ENCODE assay signal across 17 cellular contexts in genomic region chr9:13586726-13587392, GRCh38.
DNase-seq lines count a peak whose midpoint lies in the region; ATAC-seq and TF ChIP-seq lines count a peak whose summit lies in the region.
"Had no signal": no experiment of that assay in that cellular context is flagged by ENCODE, and none has a peak within 500 bp of the region (broad histone marks: within the 10 kb centered on the region; RNA-seq: fewer than 3 reads in every experiment).

No MANE protein-coding gene starts in this region.

- H2AFZ ChIP-seq in GM23338 = no peak overlapping the region
- H2AFZ ChIP-seq in MM.1S (ENCODE audit: low read length) = no peak overlapping the region

- H3K27ac ChIP-seq in GM23338 (ENCODE audit: low read depth) = no peak overlapping the region
- peak overlapping the region; percentile 93 for H3K27ac ChIP-seq in endodermal cell (ENCODE audit: low read depth, low read length)
- peak overlapping the region in 2 of 4 donors; percentile 55 to 59 for H3K27ac ChIP-seq in esophagus squamous epithelium
- no peak overlapping the region for H3K27ac ChIP-seq in MM.1S (ENCODE audit: low read length)
- H3K27ac ChIP-seq: adrenal gland, thoracic aorta had no signal

- H3K4me1 Mint-ChIP-seq in GM23338 (peaks cover 3% of the 10 kb centered on the region; the same call in 2 of the 3 replicates), endodermal cell (peaks cover 16% of the 10 kb centered on the region)
- H3K4me1 Mint-ChIP-seq: central memory CD8-positive, alpha-beta T cell; memory B cell had no signal

- H3K36me3 ChIP-seq in GM23338 (ENCODE audit: insufficient read depth) = no peaks in the 10 kb centered on the region
- no peaks in the 10 kb centered on the region for H3K36me3 ChIP-seq in endodermal cell (ENCODE audit: control insufficient read depth, insufficient read depth, low read length)
- H3K36me3 ChIP-seq in esophagus squamous epithelium = no peaks in the 10 kb centered on the region
- no peaks in the 10 kb centered on the region for H3K36me3 ChIP-seq in MM.1S (replicated peaks; ENCODE audit: insufficient read depth, low read length)
- H3K36me3 ChIP-seq: adrenal gland, thoracic aorta had no signal

- H3K9me3 Mint-ChIP-seq in GM23338 (no peaks in the 10 kb centered on the region), endodermal cell (no peaks in the 10 kb centered on the region)

- WGBS in endodermal cell (ENCODE audit: insufficient coverage in 1 of 2, insufficient read length in 1 of 2), 2 experiments = 70 to 90% methylated on average over 5 of the region's 5 CpGs
- 34 to 48% methylated on average over 5 of the region's 5 CpGs for WGBS in esophagus squamous epithelium, 2 donors

- H3K4me1 ChIP-seq in GM23338 (ENCODE audit: insufficient read depth) (peaks cover 45% of the 10 kb centered on the region), endodermal cell (ENCODE audit: control insufficient read depth, insufficient read depth, low read length) (peaks cover 5% of the 10 kb centered on the region), esophagus squamous epithelium (peaks cover 0 to 20% (median 5%) of the 10 kb centered on the region in 3 donors), MM.1S (ENCODE audit: low read length) (no peaks in the 10 kb centered on the region)

- H4K20me1 ChIP-seq in GM23338 (replicated peaks; ENCODE audit: insufficient read depth) (no peaks in the 10 kb centered on the region), MM.1S (ENCODE audit: insufficient read depth, low read length) (no peaks in the 10 kb centered on the region)

- H3K79me2 ChIP-seq in GM23338 (replicated peaks; ENCODE audit: insufficient read depth) (no peaks in the 10 kb centered on the region), MM.1S (ENCODE audit: low read length) (no peaks in the 10 kb centered on the region)

- no peak for TF ChIP-seq CTCF in GM23338 (conservative IDR thresholded peaks at IDR 0.05; ENCODE audit: low read depth in 2 of 2)
- TF ChIP-seq CTCF in endodermal cell (conservative IDR thresholded peaks at IDR 0.05) = no peak
- TF ChIP-seq CTCF in omental fat pad (IDR thresholded peaks at IDR 0.05) = no peak
- TF ChIP-seq CTCF in esophagus squamous epithelium (IDR thresholded peaks at IDR 0.05) = no peak
- TF ChIP-seq CTCF in MM.1S (IDR thresholded peaks at IDR 0.05; ENCODE audit: low read length) = no peak

- H3K4me3 Mint-ChIP-seq in GM23338 = no peak overlapping the region
- H3K4me3 Mint-ChIP-seq in endodermal cell = no peak overlapping the region
- H3K4me3 Mint-ChIP-seq: central memory CD8-positive, alpha-beta T cell; memory B cell; natural killer cell treated with Interleukin-12 subunit alpha and Interleukin-12 subunit beta and Interleukin-15 and Interleukin-18, amount 100 ng/mL, for 72 hours; T-helper 2 cell treated with Interferon-gamma antibody and Interleukin-4, amounts not matched to agents 5 μg/mL and 100 μg/mL, for 36 hours had no signal

- ATAC-seq in GM23338 = no peak; the same call in 2 of the 3 replicates
- ATAC-seq in omental fat pad (ENCODE audit: low FRiP score) = peak; percentile 43
- ATAC-seq in GM21360 (IDR thresholded peaks at IDR 0.05; ENCODE audit: unreplicated experiment) = no peak
- ATAC-seq: HCT116; natural killer cell treated with Interleukin-12 subunit alpha and Interleukin-12 subunit beta and Interleukin-15 and Interleukin-18, amount 100 ng/mL, for 72 hours had no signal

- no peak for TF ChIP-seq POLR2A in esophagus squamous epithelium (IDR thresholded peaks at IDR 0.05)

- H3F3A ChIP-seq in GM23338 (replicated peaks; ENCODE audit: low read depth) (no peaks in the 10 kb centered on the region), MM.1S (ENCODE audit: insufficient read depth, low read length) (no peaks in the 10 kb centered on the region)

- 0 out of 2 replicates have a peak overlapping the region, but pooled peaks have one; percentile 27 for H3K4me2 ChIP-seq in GM23338
- H3K4me2 ChIP-seq in MM.1S (ENCODE audit: low read depth, low read length) = no peak overlapping the region

- H3K9ac ChIP-seq in endodermal cell (ENCODE audit: extremely low read depth, low read length, poor library complexity, severe bottlenecking) = no peak overlapping the region
- H3K9ac ChIP-seq in MM.1S (ENCODE audit: low read length) = no peak overlapping the region

- H3K27ac Mint-ChIP-seq in GM23338 (no peak overlapping the region), endodermal cell (no peak overlapping the region)
- H3K27ac Mint-ChIP-seq: memory B cell; natural killer cell treated with Interleukin-12 subunit alpha and Interleukin-12 subunit beta and Interleukin-15 and Interleukin-18, amount 100 ng/mL, for 72 hours; T-helper 2 cell treated with Interferon-gamma antibody and Interleukin-4, amounts not matched to agents 5 μg/mL and 100 μg/mL, for 36 hours had no signal

- H3K27me3 ChIP-seq in GM23338 (ENCODE audit: insufficient read depth) (no peaks in the 10 kb centered on the region), endodermal cell (ENCODE audit: control insufficient read depth, insufficient read depth, low read length, poor library complexity, severe bottlenecking) (no peaks in the 10 kb centered on the region), esophagus squamous epithelium (no peaks in the 10 kb centered on the region), MM.1S (replicated peaks; ENCODE audit: insufficient read depth, low read length) (no peaks in the 10 kb centered on the region)
- H3K27me3 ChIP-seq: adrenal gland had no signal

- no peaks in the 10 kb centered on the region for H3K36me3 Mint-ChIP-seq in GM23338 (ENCODE audit: low read depth)
- H3K36me3 Mint-ChIP-seq in endodermal cell (ENCODE audit: low read depth) = no peaks in the 10 kb centered on the region
- H3K36me3 Mint-ChIP-seq: memory B cell; natural killer cell treated with Interleukin-12 subunit alpha and Interleukin-12 subunit beta and Interleukin-15 and Interleukin-18, amount 100 ng/mL, for 72 hours had no signal

- H3K9me3 ChIP-seq in endodermal cell (ENCODE audit: control insufficient read depth, low read length) = no peaks in the 10 kb centered on the region
- H3K9me3 ChIP-seq in esophagus squamous epithelium = no peaks in the 10 kb centered on the region
- no peaks in the 10 kb centered on the region for H3K9me3 ChIP-seq in MM.1S (replicated peaks; ENCODE audit: insufficient read depth, low read length)
- H3K9me3 ChIP-seq: adrenal gland, thoracic aorta had no signal

- H3K4me3 ChIP-seq in GM23338 (no peak overlapping the region), endodermal cell (ENCODE audit: low read length) (no peak overlapping the region), esophagus squamous epithelium (no peak overlapping the region), MM.1S (ENCODE audit: low read length) (no peak overlapping the region)
- H3K4me3 ChIP-seq: adrenal gland, thoracic aorta had no signal

- intact Hi-C loops in esophagus squamous epithelium (cut with DNase I) = no loop called here

- H3K9me2 ChIP-seq in GM23338 (ENCODE audit: insufficient read depth) = no peaks in the 10 kb centered on the region
- H3K9me2 ChIP-seq in MM.1S (replicated peaks; ENCODE audit: insufficient read depth, low read length) = no peaks in the 10 kb centered on the region

- DNase-seq in GM23338 (ENCODE audit: low spot score) = no peak
- peak; percentile 46 for DNase-seq in NCI-H146 (lab: John Stamatoyannopoulos, UW)
- no peak for DNase-seq in endodermal cell
- DNase-seq in omental fat pad (ENCODE audit: low spot score) = no peak
- no peak for DNase-seq in esophagus squamous epithelium (lab: John Stamatoyannopoulos, UW)
- no peak for DNase-seq in MM.1S
- DNase-seq: activated CD4-positive, alpha-beta T cell treated with anti-CD3 and anti-CD28 coated beads for 1 hour; adrenal gland; foreskin melanocyte; SHP77 treated with DMSO at 0.1 percent for 48 hours had no signal

- H3K27me3 Mint-ChIP-seq in GM23338 (ENCODE audit: insufficient read depth, low read depth, poor library complexity) = no peaks in the 10 kb centered on the region
- H3K27me3 Mint-ChIP-seq in endodermal cell (ENCODE audit: insufficient read depth) = no peaks in the 10 kb centered on the region
- H3K27me3 Mint-ChIP-seq: central memory CD8-positive, alpha-beta T cell; memory B cell; natural killer cell treated with Interleukin-12 subunit alpha and Interleukin-12 subunit beta and Interleukin-15 and Interleukin-18, amount 100 ng/mL, for 72 hours had no signal

TF ChIP-seq in GM23338, 12 proteins besides CTCF, POLR2A, EP300 and RAD21 (continues in another document):
- TF ChIP-seq STAT1 (IDR thresholded peaks at IDR 0.05; ENCODE audit: unreplicated experiment) (no peak), REST (IDR thresholded peaks at IDR 0.05; ENCODE audit: unreplicated experiment) (no peak), ETS1 (IDR thresholded peaks at IDR 0.05) (no peak)
